In genomic region chr18:73043231-73044000, GRCh38 we compare ENCODE assay signal across 13 cellular contexts.
DNase-seq lines count a peak whose midpoint lies in the region; ATAC-seq lines count a peak whose summit lies in the region.
"Had no signal": no experiment of that assay in that cellular context is flagged by ENCODE, and none has a peak within 500 bp of the region (broad histone marks: within the 10 kb centered on the region; RNA-seq: fewer than 3 reads in every experiment).

No MANE protein-coding gene starts in this region.

- DNase-seq in DMS 273 treated with DMSO at 0.1 percent for 48 hours (lab: John Stamatoyannopoulos, UW) (peak; percentile 57), NCI-H146 (lab: John Stamatoyannopoulos, UW) (peak; percentile 82), NCI-H510A treated with DMSO at 0.1 percent for 48 hours (lab: John Stamatoyannopoulos, UW) (peak; percentile 84), left kidney (ENCODE audit: low read depth, low spot score) (peak; percentile 47), medulla oblongata (ENCODE audit: extremely low spot score) (no peak)
- DNase-seq: activated CD4-positive, alpha-beta T cell treated with anti-CD3 and anti-CD28 coated beads for 1 hour; effector CD8-positive, alpha-beta T cell; naive B cell; NCI-H1048; pancreas; T-helper 9 cell had no signal

- ATAC-seq in GM18519 (IDR thresholded peaks at IDR 0.05; ENCODE audit: low FRiP score, unreplicated experiment) (no peak), HG03354 (IDR thresholded peaks at IDR 0.05; ENCODE audit: poor library complexity, severe bottlenecking, unreplicated experiment) (no peak)
- ATAC-seq: pancreas had no signal
